Comparison of ENCODE assay signal across 16 cellular contexts in the genomic region with DNA sequence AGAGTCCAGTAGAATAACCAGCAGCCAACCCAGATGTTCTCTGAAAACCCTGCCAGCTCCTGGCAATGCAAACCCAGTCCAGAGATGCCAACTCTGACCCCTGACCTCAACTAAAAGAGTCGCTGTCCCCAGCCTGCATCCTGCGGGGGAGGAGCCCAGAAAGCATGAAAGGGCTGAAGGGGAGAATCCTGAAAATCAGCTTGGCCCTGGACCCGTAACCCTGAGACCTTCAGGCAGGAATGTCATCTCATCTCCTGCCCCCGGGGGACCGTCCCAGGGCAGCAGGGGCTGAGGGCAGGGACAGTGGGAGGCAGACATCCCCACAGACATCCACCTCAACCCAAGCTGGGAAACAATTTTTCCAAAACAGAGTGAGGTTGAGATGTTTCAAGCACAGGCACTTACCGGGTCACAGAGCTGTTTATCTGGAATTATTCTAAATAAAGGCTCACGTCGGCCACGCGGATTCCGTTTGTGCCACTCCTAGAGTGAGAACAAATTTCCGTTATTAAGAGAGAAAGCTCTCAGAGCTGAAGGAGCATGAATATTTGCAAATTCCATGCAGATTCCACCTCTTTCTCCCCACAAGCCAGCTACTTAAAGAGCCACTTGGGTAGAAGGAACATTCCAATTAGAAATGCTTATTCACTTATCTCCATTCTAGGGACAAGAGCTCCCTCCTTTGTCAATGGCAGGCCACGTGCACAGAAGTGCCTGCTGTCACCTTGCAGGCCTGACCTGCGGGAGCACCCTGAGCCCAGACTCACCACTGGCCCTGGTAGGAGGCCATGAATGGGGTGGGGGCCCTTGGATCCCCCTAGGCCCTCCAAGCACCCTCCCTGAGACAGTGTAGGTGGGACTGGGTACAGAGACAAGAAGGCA.
A peak's percentile ranks its signal among the peaks of the same experiment; 100 is the strongest.
DNase-seq lines count a peak whose midpoint lies in the region; ATAC-seq, FAIRE-seq and TF ChIP-seq lines count a peak whose summit lies in the region.
"Had no signal": no experiment of that assay in that cellular context is flagged by ENCODE, and none has a peak within 500 bp of the region (broad histone marks: within the 10 kb centered on the region; RNA-seq: fewer than 3 reads in every experiment).

No MANE protein-coding gene starts in this region.

- peak overlapping the region; percentile 38 for H3K18ac ChIP-seq in H1 (ENCODE audit: extremely low read depth, low read length)

- H3K4ac ChIP-seq in H1 (replicated peaks; ENCODE audit: insufficient read length, low read depth, low read length): peak overlapping the region; percentile 30

- no peak overlapping the region for H3K4me3 ChIP-seq in H1 (ENCODE audit: extremely low read depth in 1 of 4, insufficient read depth in 2 of 4, low read depth in 3 of 4, low read length in 4 of 4)
- no peak overlapping the region for H3K4me3 ChIP-seq in neural progenitor cell
- H3K4me3 ChIP-seq in ascending aorta: no peak overlapping the region
- H3K4me3 ChIP-seq: ovary had no signal

- H3K27ac ChIP-seq in H1 (ENCODE audit: low read depth, low read length): no peak overlapping the region
- no peak overlapping the region for H3K27ac ChIP-seq in neural progenitor cell
- H3K27ac ChIP-seq in ascending aorta: no peak overlapping the region
- H3K27ac ChIP-seq: ovary had no signal

- no peaks in the 10 kb centered on the region for H3K36me3 ChIP-seq in H1 (ENCODE audit: control insufficient read depth in 2 of 4, insufficient read depth in 4 of 4, low read length in 3 of 4)
- H3K36me3 ChIP-seq in neural progenitor cell: no peaks in the 10 kb centered on the region
- H3K36me3 ChIP-seq in ascending aorta: no peaks in the 10 kb centered on the region
- H3K36me3 ChIP-seq: ovary had no signal

- no peaks in the 10 kb centered on the region for H3K79me2 ChIP-seq in H1 (ENCODE audit: control insufficient read depth in 1 of 2, insufficient read depth in 2 of 2, low read length in 2 of 2)
- no peaks in the 10 kb centered on the region for H3K79me2 ChIP-seq in neural progenitor cell (ENCODE audit: low read depth)

- no peaks in the 10 kb centered on the region for H3F3A ChIP-seq in neural progenitor cell (ENCODE audit: low read depth)

- no peaks in the 10 kb centered on the region for H3K36me3 Mint-ChIP-seq in neural progenitor cell

- 63% methylated on average over 14 of the region's 14 CpGs; no CpG with 5 or more reads in 1 of the 2 experiments for WGBS in H1 (ENCODE audit: extremely low coverage in 1 of 2, insufficient coverage in 1 of 2, insufficient read length in 1 of 2, insufficient replicate concordance in 2 of 2, low coverage in 1 of 2, low lambda C conversion rate in 2 of 2, missing lambda C conversion rate in 1 of 2), 2 experiments

- TF ChIP-seq CTCF in H1 (IDR thresholded peaks at IDR 0.05; ENCODE audit: control extremely low read depth in 1 of 3, insufficient read depth in 1 of 3, low read depth in 1 of 3, low read length in 3 of 3) (no peak), neural progenitor cell (IDR thresholded peaks at IDR 0.05) (peak; percentile 27), ascending aorta (IDR thresholded peaks at IDR 0.05) (no peak)

- peak overlapping the region; percentile 50 for H4K91ac ChIP-seq in H1 (replicated peaks; ENCODE audit: insufficient read length, low read length)

- no peak overlapping the region for H4K5ac ChIP-seq in H1 (ENCODE audit: insufficient read length, low read depth, low read length)

- H3K79me1 ChIP-seq in H1 (ENCODE audit: low read depth, low read length): no peaks in the 10 kb centered on the region

- POLR2A ChIA-PET in H1 (lab: Charles Lee; ENCODE audit: partially characterized antibody): interaction anchor here (1.0 to 1.8 kb wide), 3 partner anchors 11 to 36 kb away, joined by 3 to 5 read pairs (median 4); no protein-coding TSS in a partner anchor

- FAIRE-seq in H1 (lab: Jason Lieb, UNC): no peak

- no peak for ATAC-seq in HG03280 (IDR thresholded peaks at IDR 0.05; ENCODE audit: unreplicated experiment)
- ATAC-seq: activated CD4-positive, alpha-beta T cell treated with anti-CD3 and anti-CD28 coated beads for 36 hours had no signal

- H3K27me3 ChIP-seq in H1 (replicated peaks in 1 of 4; ENCODE audit: control insufficient read depth in 3 of 4, extremely low read depth in 1 of 4, insufficient read depth in 3 of 4, low read length in 3 of 4): no peaks in the 10 kb centered on the region; a peak in 1 of 7 replicates
- no peaks in the 10 kb centered on the region for H3K27me3 ChIP-seq in neural progenitor cell
- H3K27me3 ChIP-seq in ascending aorta: no peaks in the 10 kb centered on the region
- H3K27me3 ChIP-seq: ovary had no signal

- intact Hi-C loops in ascending aorta (cut with DNase I): no loop called here

- peak overlapping the region; percentile 18; the same call in 1 of the 2 replicates for H2BK5ac ChIP-seq in H1 (ENCODE audit: low read depth, low read length)

- no peak overlapping the region for H2AK5ac ChIP-seq in H1 (ENCODE audit: low read depth, low read length)

- no peak overlapping the region for H2AFZ ChIP-seq in H1 (ENCODE audit: low read length)
- no peak overlapping the region for H2AFZ ChIP-seq in neural progenitor cell (replicated peaks)

- H2BK120ac ChIP-seq in H1 (replicated peaks; ENCODE audit: low read depth, low read length): no peak overlapping the region

- H3K14ac ChIP-seq in H1 (ENCODE audit: insufficient read length): no peak overlapping the region

- no peak for TF ChIP-seq EP300 in H1 (IDR thresholded peaks at IDR 0.05; ENCODE audit: borderline replicate concordance in 1 of 2, low read depth in 2 of 2, low read length in 2 of 2)

- peak overlapping the region; percentile 34; the same call in 1 of the 2 replicates for H2BK15ac ChIP-seq in H1 (ENCODE audit: low read length)

- no peak overlapping the region for H3K23ac ChIP-seq in H1 (ENCODE audit: insufficient read length)

- H3K23me2 ChIP-seq in H1 (ENCODE audit: low read depth, low read length): no peaks in the 10 kb centered on the region; the same call in 1 of the 2 replicates

- H2BK12ac ChIP-seq in H1 (ENCODE audit: low read depth, low read length): peak overlapping the region; percentile 45; the same call in 1 of the 2 replicates

- TF ChIP-seq POLR2A in H1 (IDR thresholded peaks at IDR 0.05; ENCODE audit: control extremely low read depth in 1 of 2, low read depth in 2 of 2, low read length in 2 of 2): no peak

- H3K9me3 Mint-ChIP-seq in neural progenitor cell: no peaks in the 10 kb centered on the region

- TF ChIP-seq RAD21 in H1 (IDR thresholded peaks at IDR 0.05 in 1 of 2, conservative IDR thresholded peaks at IDR 0.05 in 1 of 2; ENCODE audit: low read depth in 2 of 2, low read length in 2 of 2): peak; percentile 23 to 29; a peak in 3 of 4 replicates

- H3K4me3 Mint-ChIP-seq in neural progenitor cell: no peak overlapping the region
- H3K4me3 Mint-ChIP-seq: activated CD4-positive, alpha-beta T cell treated with anti-CD3 and anti-CD28 coated beads for 36 hours had no signal

- H3K9ac ChIP-seq in H1 (replicated peaks in 1 of 4; ENCODE audit: extremely low read depth in 1 of 4, low read depth in 3 of 4, low read length in 3 of 4): no peak overlapping the region
- H3K9ac ChIP-seq in neural progenitor cell: no peak overlapping the region

- H3K4me1 ChIP-seq in H1 (replicated peaks in 1 of 4; ENCODE audit: control insufficient read depth in 3 of 4, insufficient read depth in 4 of 4, low read length in 3 of 4) (peaks cover 7 to 12% (median 9%) of the 10 kb centered on the region in 4 experiments), neural progenitor cell (peaks cover 14% of the 10 kb centered on the region), ascending aorta (no peaks in the 10 kb centered on the region)
- H3K4me1 ChIP-seq: Caco-2 had no signal

- H3K9me3 ChIP-seq in H1 (ENCODE audit: insufficient read depth in 2 of 2, low read depth in 1 of 2, low read length in 1 of 2): no peaks in the 10 kb centered on the region
- no peaks in the 10 kb centered on the region for H3K9me3 ChIP-seq in neural progenitor cell (ENCODE audit: low read depth)
- H3K9me3 ChIP-seq in ascending aorta: no peaks in the 10 kb centered on the region
- H3K9me3 ChIP-seq: Caco-2, ovary had no signal

- no peak overlapping the region for H2BK20ac ChIP-seq in H1 (ENCODE audit: low read length)

- no peak overlapping the region for H3K56ac ChIP-seq in H1 (replicated peaks; ENCODE audit: insufficient read length, low read depth, low read length)

- CTCF ChIA-PET in H1 (lab: Charles Lee; ENCODE audit: partially characterized antibody): interaction anchor here (0.6 to 2.2 kb wide), 15 partner anchors 9 to 303 kb away, joined by 3 to 8 read pairs (median 3); no protein-coding TSS in a partner anchor

- no peak overlapping the region for H4K8ac ChIP-seq in H1 (ENCODE audit: extremely low read depth, insufficient read depth, low read length)

- no peak overlapping the region for H3K27ac Mint-ChIP-seq in neural progenitor cell
- H3K27ac Mint-ChIP-seq: activated CD4-positive, alpha-beta T cell treated with anti-CD3 and anti-CD28 coated beads for 36 hours had no signal

- no peak overlapping the region for H3K4me2 ChIP-seq in H1 (ENCODE audit: insufficient read depth in 1 of 2, low read depth in 2 of 2, low read length in 2 of 2)
- peak overlapping the region; percentile 35 for H3K4me2 ChIP-seq in neural progenitor cell

- H3K27me3 Mint-ChIP-seq in neural progenitor cell (ENCODE audit: insufficient read depth, low read depth): peaks cover 21% of the 10 kb centered on the region

- peaks cover 45% of the 10 kb centered on the region for H3K4me1 Mint-ChIP-seq in neural progenitor cell
- H3K4me1 Mint-ChIP-seq: activated CD4-positive, alpha-beta T cell treated with anti-CD3 and anti-CD28 coated beads for 36 hours had no signal

- DNase-seq in DMS79 treated with DMSO at 0.1 percent for 48 hours (lab: John Stamatoyannopoulos, UW): peak; percentile 68
- DNase-seq in M059J (ENCODE audit: low read depth): peak; percentile 11
- DNase-seq in H1 (ENCODE audit: low read depth in 1 of 2, low spot score in 2 of 2): no peak
- DNase-seq in neural progenitor cell (ENCODE audit: low spot score): peak; percentile 48
- DNase-seq in NK-92 treated with Interleukin-12 subunit alpha and Interleukin-12 subunit beta, amount 100 ng/mL, for 24 hours (lab: John Stamatoyannopoulos, UW): no peak
- no peak for DNase-seq in NCI-H1092 treated with DMSO at 0.1 percent for 48 hours (lab: John Stamatoyannopoulos, UW)
- DNase-seq in ascending aorta (ENCODE audit: low spot score in 2 of 2): no peak
- DNase-seq: activated CD4-positive, alpha-beta T cell treated with anti-CD3 and anti-CD28 coated beads for 36 hours; HCEC 1CT; hypothalamus; stimulated activated CD4-positive, alpha-beta T cell treated with anti-CD3 and anti-CD28 coated beads, Interleukin-2, amount 100 ng/mL, for 48 hours; substantia nigra; T1000 had no signal

- H4K20me1 ChIP-seq in H1 (replicated peaks in 1 of 2; ENCODE audit: control insufficient read depth in 1 of 2, insufficient read depth in 2 of 2, low read length in 2 of 2) (no peaks in the 10 kb centered on the region), neural progenitor cell (ENCODE audit: low read depth) (no peaks in the 10 kb centered on the region)

TF ChIP-seq in H1, 55 proteins besides CTCF, POLR2A, EP300 and RAD21 (continues in another document):
- TF ChIP-seq SP1 (IDR thresholded peaks at IDR 0.05; ENCODE audit: low read depth, low read length): no peak
- no peak for TF ChIP-seq SIN3A (conservative IDR thresholded peaks at IDR 0.05 in 1 of 2, IDR thresholded peaks at IDR 0.05 in 1 of 2; ENCODE audit: low read depth in 1 of 2, low read length in 2 of 2)
- TF ChIP-seq TEAD4 (IDR thresholded peaks at IDR 0.05; ENCODE audit: low read depth, low read length): 0 out of 2 replicates have a peak, but pooled peaks have one; percentile 17

Comparison
In these comparisons a context has a peak if more than half of its experiments do, and no peak if none do; other contexts are left out.
1. DNase-seq: peak in DMS79 treated with DMSO at 0.1 percent for 48 hours (single experiment), M059J (single experiment) and neural progenitor cell (single experiment); none in H1 (0 of 2), NK-92 treated with Interleukin-12 subunit alpha and Interleukin-12 subunit beta, amount 100 ng/mL, for 24 hours (single experiment), NCI-H1092 treated with DMSO at 0.1 percent for 48 hours (single experiment) and ascending aorta (0 of 2).